Comparison of ENCODE assay signal across 13 cellular contexts in the genomic region with DNA sequence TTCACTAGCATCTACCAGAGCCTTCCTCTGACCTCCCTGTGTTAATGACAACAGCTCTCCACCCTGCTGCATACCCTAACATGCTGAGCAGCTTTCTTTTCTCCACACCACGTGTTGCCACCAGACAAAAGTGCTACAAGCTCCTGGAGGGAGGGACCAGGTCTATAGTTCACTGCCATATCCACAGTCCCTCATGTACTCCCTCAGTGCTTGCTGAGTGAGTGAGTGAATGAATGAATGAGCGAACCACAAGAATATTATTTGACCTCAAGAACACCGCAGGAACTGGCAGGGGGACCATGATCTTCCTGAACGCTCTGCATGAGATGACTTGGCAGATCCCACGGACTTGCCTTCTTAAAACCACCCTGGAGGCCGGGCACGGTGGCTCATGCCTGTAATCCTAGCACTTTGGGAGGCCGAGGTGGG. TPM values are rescaled to one million over a fixed set of nuclear protein-coding genes. Genes with fewer than 3 reads are reported as not detected.
DNase-seq lines count a peak whose midpoint lies in the region; ATAC-seq lines count a peak whose summit lies in the region.
"Had no signal": no experiment of that assay in that cellular context is flagged by ENCODE, and none has a peak within 500 bp of the region (broad histone marks: within the 10 kb centered on the region; RNA-seq: fewer than 3 reads in every experiment).

No MANE protein-coding gene starts in this region.

- no peak for ATAC-seq in T-cell (replicated peaks in 1 of 4)
- no peak for ATAC-seq in activated naive CD8-positive, alpha-beta T cell treated with anti-CD3 and anti-CD28 coated beads, Interleukin-2, amount 50 U/mL, for 24 hours
- no peak for ATAC-seq in stimulated activated naive B cell treated with anti-CD40 and anti-IgM and Interleukin-4, amounts not matched to agents 10 μg/mL and 1 μg/mL and 100 μg/mL, for 72 hours (replicated peaks)
- ATAC-seq: Right ventricle myocardium inferior had no signal

- peak overlapping the region; percentile 85 to 93 for H3K27ac Mint-ChIP-seq in T-cell
- H3K27ac Mint-ChIP-seq in activated naive CD8-positive, alpha-beta T cell treated with anti-CD3 and anti-CD28 coated beads, Interleukin-2, amount 50 U/mL, for 24 hours: peak overlapping the region; percentile 61
- peak overlapping the region; percentile 79 for H3K27ac Mint-ChIP-seq in stimulated activated naive B cell treated with anti-CD40 and anti-IgM and Interleukin-4, amounts not matched to agents 10 μg/mL and 1 μg/mL and 100 μg/mL, for 72 hours

- POLR2A ChIA-PET in T-cell (lab: Charles Lee): interaction anchor here in 1 of 2 donors (1.1 kb wide), 1 partner anchor 11 kb away, joined by 5 read pairs; no protein-coding TSS in a partner anchor

- H3K27me3 Mint-ChIP-seq in T-cell: no peaks in the 10 kb centered on the region
- H3K27me3 Mint-ChIP-seq in activated naive CD8-positive, alpha-beta T cell treated with anti-CD3 and anti-CD28 coated beads, Interleukin-2, amount 50 U/mL, for 24 hours: no peaks in the 10 kb centered on the region
- H3K27me3 Mint-ChIP-seq in stimulated activated naive B cell treated with anti-CD40 and anti-IgM and Interleukin-4, amounts not matched to agents 10 μg/mL and 1 μg/mL and 100 μg/mL, for 72 hours: no peaks in the 10 kb centered on the region

- CTCF ChIA-PET in T-cell (lab: Charles Lee): interaction anchor here in 1 of 2 donors (0.7 kb wide), 1 partner anchor 47 kb away, joined by 4 read pairs; a partner anchor contains a TSS

- no peaks in the 10 kb centered on the region for H3K9me3 Mint-ChIP-seq in T-cell
- H3K9me3 Mint-ChIP-seq in activated naive CD8-positive, alpha-beta T cell treated with anti-CD3 and anti-CD28 coated beads, Interleukin-2, amount 50 U/mL, for 24 hours: no peaks in the 10 kb centered on the region
- H3K9me3 Mint-ChIP-seq in stimulated activated naive B cell treated with anti-CD40 and anti-IgM and Interleukin-4, amounts not matched to agents 10 μg/mL and 1 μg/mL and 100 μg/mL, for 72 hours: peaks cover 0 to 2% of the 10 kb centered on the region in 2 donors

- no peaks in the 10 kb centered on the region for H3K36me3 Mint-ChIP-seq in T-cell
- no peaks in the 10 kb centered on the region for H3K36me3 Mint-ChIP-seq in activated naive CD8-positive, alpha-beta T cell treated with anti-CD3 and anti-CD28 coated beads, Interleukin-2, amount 50 U/mL, for 24 hours (ENCODE audit: low read depth)
- H3K36me3 Mint-ChIP-seq in stimulated activated naive B cell treated with anti-CD40 and anti-IgM and Interleukin-4, amounts not matched to agents 10 μg/mL and 1 μg/mL and 100 μg/mL, for 72 hours: no peaks in the 10 kb centered on the region

- H3K4me3 Mint-ChIP-seq in T-cell: peak overlapping the region in 2 of 3 donors; percentile 1 to 71
- no peak overlapping the region for H3K4me3 Mint-ChIP-seq in activated naive CD8-positive, alpha-beta T cell treated with anti-CD3 and anti-CD28 coated beads, Interleukin-2, amount 50 U/mL, for 24 hours
- H3K4me3 Mint-ChIP-seq in stimulated activated naive B cell treated with anti-CD40 and anti-IgM and Interleukin-4, amounts not matched to agents 10 μg/mL and 1 μg/mL and 100 μg/mL, for 72 hours: peak overlapping the region in 1 of 2 donors; percentile 45

- DNase-seq in activated naive CD4-positive, alpha-beta T cell treated with Interleukin-2 at 50 U/mL for 16 hours: peak; percentile 30
- no peak for DNase-seq in activated naive CD4-positive, alpha-beta T cell treated with anti-CD3 and anti-CD28 coated beads, Interleukin-2, amount 50 U/mL, for 16 hours
- DNase-seq in T-cell (no peak), cerebellar cortex (ENCODE audit: low spot score) (no peak), RPMI8226 (no peak), COLO829 (ENCODE audit: low spot score) (no peak)
- peak; percentile 30 for DNase-seq in activated naive CD8-positive, alpha-beta T cell treated with anti-CD3 and anti-CD28 coated beads, Interleukin-2, amount 50 U/mL, for 24 hours
- DNase-seq in stimulated activated naive B cell treated with anti-CD40 and anti-IgM and Interleukin-4, amounts not matched to agents 10 μg/mL and 1 μg/mL and 100 μg/mL, for 72 hours: no peak
- DNase-seq: foreskin fibroblast, GM23248, NCI-H2081, NCI-H82 had no signal

- H3K4me1 Mint-ChIP-seq in T-cell: peaks cover 84 to 93% (median 90%) of the 10 kb centered on the region in 3 donors
- peaks cover 100% of the 10 kb centered on the region for H3K4me1 Mint-ChIP-seq in activated naive CD8-positive, alpha-beta T cell treated with anti-CD3 and anti-CD28 coated beads, Interleukin-2, amount 50 U/mL, for 24 hours
- peaks cover 69 to 98% of the 10 kb centered on the region in 2 donors for H3K4me1 Mint-ChIP-seq in stimulated activated naive B cell treated with anti-CD40 and anti-IgM and Interleukin-4, amounts not matched to agents 10 μg/mL and 1 μg/mL and 100 μg/mL, for 72 hours

RNA-seq across cellular contexts. Expression of a gene that starts 47.4 kb away (rescaled TPM):
- total RNA-seq in T-cell: 100 to 1,000 TPM in 1 of 5 donors, 10 to 100 TPM in 4; 91.7 to 102 (median 96.7) TPM

Comparison
In these comparisons a context has a peak if more than half of its experiments do, and no peak if none do; other contexts are left out.
1. DNase-seq: peak in activated naive CD4-positive, alpha-beta T cell treated with Interleukin-2 at 50 U/mL for 16 hours (single experiment) and activated naive CD8-positive, alpha-beta T cell treated with anti-CD3 and anti-CD28 coated beads, Interleukin-2, amount 50 U/mL, for 24 hours (single experiment); none in activated naive CD4-positive, alpha-beta T cell treated with anti-CD3 and anti-CD28 coated beads, Interleukin-2, amount 50 U/mL, for 16 hours (single experiment), T-cell (0 of 34), stimulated activated naive B cell treated with anti-CD40 and anti-IgM and Interleukin-4, amounts not matched to agents 10 μg/mL and 1 μg/mL and 100 μg/mL, for 72 hours (single experiment), cerebellar cortex (single experiment), RPMI8226 (single experiment) and COLO829 (single experiment).
2. Peak in every context shown above with its lines, with median percentiles within 50 percentile points of each other: H3K27ac Mint-ChIP-seq.